In genomic region chr1:160284220-160284781, GRCh38 we compare ENCODE assay signal across 8 cellular contexts. TPM values are rescaled to one million over a fixed set of nuclear protein-coding genes. Genes with fewer than 3 reads are reported as not detected.
DNase-seq lines count a peak whose midpoint lies in the region; ATAC-seq and TF ChIP-seq lines count a peak whose summit lies in the region.

No MANE protein-coding gene starts in this region.

- no peak for TF ChIP-seq CTCF in transverse colon (IDR thresholded peaks at IDR 0.05)

- peak overlapping the region; percentile 94 for H3K4me3 ChIP-seq in ectodermal cell (ENCODE audit: insufficient read depth, low read depth, low read length)
- peak overlapping the region; percentile 86 to 100 (median 93) for H3K4me3 ChIP-seq in transverse colon

- ATAC-seq in HG03354 (IDR thresholded peaks at IDR 0.05; ENCODE audit: poor library complexity, severe bottlenecking, unreplicated experiment) = peak; percentile 9
- no peak for ATAC-seq in GM21526 (IDR thresholded peaks at IDR 0.05; ENCODE audit: low FRiP score, unreplicated experiment)

- 12 to 14% methylated on average over 15 of the region's 15 CpGs for WGBS in ectodermal cell, 2 experiments
- 1 to 5% methylated on average over 9 to 15 of the region's 15 CpGs for WGBS in transverse colon (ENCODE audit: low coverage in 1 of 2), 2 donors

- H3K9me3 ChIP-seq in ectodermal cell (ENCODE audit: control insufficient read depth, low read length) (no peaks in the 10 kb centered on the region), transverse colon (no peaks in the 10 kb centered on the region)

- H3K27me3 ChIP-seq in ectodermal cell (ENCODE audit: control insufficient read depth, insufficient read depth, low read length, poor library complexity, severe bottlenecking) (no peaks in the 10 kb centered on the region), transverse colon (no peaks in the 10 kb centered on the region)

- intact Hi-C loops in transverse colon (cut with DNase I; ENCODE audit: low total_unique reads) = no loop called here

- no peak for TF ChIP-seq EP300 in transverse colon (IDR thresholded peaks at IDR 0.05; ENCODE audit: low read depth)

- DNase-seq in activated naive CD4-positive, alpha-beta T cell treated with Interleukin-2 at 50 U/mL for 16 hours = peak; percentile 6
- DNase-seq in activated naive CD4-positive, alpha-beta T cell treated with anti-CD3 and anti-CD28 coated beads, Interleukin-2, amount 50 U/mL, for 16 hours = no peak
- DNase-seq in SKM-1 treated with dmso at 0.1 percent for 144 hours (lab: John Stamatoyannopoulos, UW; ENCODE audit: unreplicated experiment) (peak; percentile 81), medulla oblongata (ENCODE audit: extremely low spot score) (peak; percentile 16), transverse colon (peak; percentile 41)

- TF ChIP-seq POLR2A in transverse colon (IDR thresholded peaks at IDR 0.05) = peak; percentile 44

- in situ Hi-C loops in transverse colon (cut with MboI; ENCODE audit: low pct_ligation_motif_present in 1 of 4, low pct_unique_long_range_greater_than_20kb in 1 of 4, low sequenced_read_pairs in 3 of 4) = loop anchor here in 1 of 4 donors (25.0 kb wide), 1 partner anchor 97 kb away; the partner anchor contains the start of gene CASQ1

- H3K4me1 ChIP-seq in ectodermal cell (ENCODE audit: control insufficient read depth, insufficient read depth, low read length) = peaks cover 10% of the 10 kb centered on the region
- peaks cover 11 to 23% (median 14%) of the 10 kb centered on the region in 4 donors for H3K4me1 ChIP-seq in transverse colon

- H3K27ac ChIP-seq in ectodermal cell (ENCODE audit: insufficient read depth, low read depth, low read length, poor library complexity, severe bottlenecking) (no peak overlapping the region), transverse colon (peak overlapping the region; percentile 88 to 96 (median 91))

- H3K36me3 ChIP-seq in ectodermal cell (ENCODE audit: control insufficient read depth, insufficient read depth, low read length) = peaks cover 28% of the 10 kb centered on the region
- H3K36me3 ChIP-seq in transverse colon = peaks cover 0 to 37% (median 16%) of the 10 kb centered on the region in 4 donors

RNA-seq across cellular contexts. Expression of gene PEX19, which starts 0.6 kb away (rescaled TPM):
- polyA plus RNA-seq in ectodermal cell (2013, experiment 1 of 4) = 91.0 TPM
- polyA plus RNA-seq in ectodermal cell (2013, experiment 2 of 4) = 99.9 TPM
- 63.8 TPM for polyA plus RNA-seq in ectodermal cell (2013, experiment 3 of 4)
- polyA plus RNA-seq in ectodermal cell (2013, experiment 4 of 4) = 70.0 TPM
- total RNA-seq in transverse colon = 10 to 100 TPM; 22.1 to 50.8 (median 32.8) TPM

RNA-seq across cellular contexts. Expression of gene DCAF8, which starts 22.0 kb away (rescaled TPM):
- polyA plus RNA-seq in ectodermal cell (2013, experiment 1 of 4) = 128 TPM
- 149 TPM for polyA plus RNA-seq in ectodermal cell (2013, experiment 2 of 4)
- 97.9 TPM for polyA plus RNA-seq in ectodermal cell (2013, experiment 3 of 4)
- polyA plus RNA-seq in ectodermal cell (2013, experiment 4 of 4) = 116 TPM
- 100 to 1,000 TPM; 128 to 279 (median 137) TPM for total RNA-seq in transverse colon

RNA-seq across cellular contexts. Expression of gene COPA, which starts 58.7 kb away (rescaled TPM):
- polyA plus RNA-seq in ectodermal cell (2013, experiment 1 of 4) = 99.5 TPM
- polyA plus RNA-seq in ectodermal cell (2013, experiment 2 of 4) = 99.5 TPM
- 80.6 TPM for polyA plus RNA-seq in ectodermal cell (2013, experiment 3 of 4)
- polyA plus RNA-seq in ectodermal cell (2013, experiment 4 of 4) = 97.1 TPM
- total RNA-seq in transverse colon = 100 to 1,000 TPM in 3 of 4 donors, 10 to 100 TPM in 1; 98.7 to 152 (median 119) TPM

RNA-seq across cellular contexts. Expression of gene NCSTN, which starts 58.9 kb away (rescaled TPM):
- 118 TPM for polyA plus RNA-seq in ectodermal cell (2013, experiment 1 of 4)
- 117 TPM for polyA plus RNA-seq in ectodermal cell (2013, experiment 2 of 4)
- 90.0 TPM for polyA plus RNA-seq in ectodermal cell (2013, experiment 3 of 4)
- polyA plus RNA-seq in ectodermal cell (2013, experiment 4 of 4) = 107 TPM
- total RNA-seq in transverse colon = 100 to 1,000 TPM in 1 of 4 donors, 10 to 100 TPM in 3; 30.6 to 101 (median 67.3) TPM
